Comparison of ENCODE assay signal across 20 cellular contexts in genomic region chr12:25797335-25797863, GRCh38.
DNase-seq lines count a peak whose midpoint lies in the region; ATAC-seq and TF ChIP-seq lines count a peak whose summit lies in the region.
"Had no signal": no experiment of that assay in that cellular context is flagged by ENCODE, and none has a peak within 500 bp of the region (broad histone marks: within the 10 kb centered on the region; RNA-seq: fewer than 3 reads in every experiment).

No MANE protein-coding gene starts in this region.

- ATAC-seq in GM21825 (IDR thresholded peaks at IDR 0.05; ENCODE audit: unreplicated experiment) (no peak), GM19397 (IDR thresholded peaks at IDR 0.05; ENCODE audit: unreplicated experiment) (no peak)
- ATAC-seq: HepG2, K562 had no signal

- peak overlapping the region; percentile 6 for H2AFZ ChIP-seq in neural progenitor cell (replicated peaks)

- H3K27me3 ChIP-seq in neural progenitor cell: no peaks in the 10 kb centered on the region

- TF ChIP-seq CTCF in epithelial cell of esophagus (IDR thresholded peaks at IDR 0.05; ENCODE audit: insufficient read depth, low read depth, low read length, missing control alignments) (no peak), neural progenitor cell (IDR thresholded peaks at IDR 0.05) (no peak)

- peaks cover 4% of the 10 kb centered on the region for H3K9me3 Mint-ChIP-seq in neural progenitor cell
- H3K9me3 Mint-ChIP-seq: CD4-positive, CD25-positive, alpha-beta regulatory T cell; T-helper 1 cell treated with Interleukin-12 subunit alpha and Interleukin-12 subunit beta and Interleukin-4 antibody, amounts not matched to agents 30 μg/mL and 1 μg/mL, for 36 hours had no signal

- H4K20me1 ChIP-seq in neural progenitor cell (ENCODE audit: low read depth): no peaks in the 10 kb centered on the region

- DNase-seq in Caki2 (ENCODE audit: low read depth): peak; percentile 27
- peak; percentile 5 for DNase-seq in HK-2 (ENCODE audit: unreplicated experiment)
- DNase-seq in epithelial cell of esophagus (ENCODE audit: low read depth): peak; percentile 29
- no peak for DNase-seq in neural progenitor cell (ENCODE audit: low spot score)
- DNase-seq in activated CD4-positive, alpha-beta T cell treated with anti-CD3 and anti-CD28 coated beads for 1 hour: no peak
- DNase-seq: Caco-2; CD4-positive, CD25-positive, alpha-beta regulatory T cell; GDM1; H7; MM.1S; NCI-H1048; NCI-H1436; NCI-H1930; NCI-H226; NCI-H524 treated with DMSO at 0.1 percent for 48 hours had no signal

- H3K4me1 Mint-ChIP-seq in neural progenitor cell: peaks cover 9% of the 10 kb centered on the region
- H3K4me1 Mint-ChIP-seq: CD4-positive, CD25-positive, alpha-beta regulatory T cell had no signal

- H3K36me3 Mint-ChIP-seq in neural progenitor cell: peaks cover 3% of the 10 kb centered on the region
- H3K36me3 Mint-ChIP-seq: CD4-positive, CD25-positive, alpha-beta regulatory T cell had no signal

- no peaks in the 10 kb centered on the region for H3F3A ChIP-seq in neural progenitor cell (ENCODE audit: low read depth)

- H3K9ac ChIP-seq in neural progenitor cell: no peak overlapping the region

- H3K79me2 ChIP-seq in neural progenitor cell (ENCODE audit: low read depth): no peaks in the 10 kb centered on the region

- no peak overlapping the region for H3K27ac ChIP-seq in neural progenitor cell

- no peaks in the 10 kb centered on the region for H3K36me3 ChIP-seq in neural progenitor cell

- H3K27me3 Mint-ChIP-seq in neural progenitor cell (ENCODE audit: insufficient read depth, low read depth): no peaks in the 10 kb centered on the region

- H3K4me1 ChIP-seq in neural progenitor cell: no peaks in the 10 kb centered on the region
- H3K4me1 ChIP-seq: Caco-2 had no signal

- in situ Hi-C loops in Caki2 (cut with HindIII; ENCODE audit: low pct_unique_long_range_greater_than_20kb, low sequenced_read_pairs): no loop called here

- no peaks in the 10 kb centered on the region for H3K9me3 ChIP-seq in neural progenitor cell (ENCODE audit: low read depth)
- H3K9me3 ChIP-seq: Caco-2 had no signal

- H3K4me3 ChIP-seq in epithelial cell of esophagus (ENCODE audit: low read length) (no peak overlapping the region), neural progenitor cell (no peak overlapping the region)
- H3K4me3 ChIP-seq: K562 had no signal

- H3K4me2 ChIP-seq in neural progenitor cell: no peak overlapping the region

- H3K27ac Mint-ChIP-seq in neural progenitor cell: no peak overlapping the region
- H3K27ac Mint-ChIP-seq: CD4-positive, CD25-positive, alpha-beta regulatory T cell; T-helper 1 cell treated with Interleukin-12 subunit alpha and Interleukin-12 subunit beta and Interleukin-4 antibody, amounts not matched to agents 30 μg/mL and 1 μg/mL, for 36 hours had no signal

- no peak overlapping the region for H3K4me3 Mint-ChIP-seq in neural progenitor cell
- H3K4me3 Mint-ChIP-seq: CD4-positive, CD25-positive, alpha-beta regulatory T cell; T-helper 1 cell treated with Interleukin-12 subunit alpha and Interleukin-12 subunit beta and Interleukin-4 antibody, amounts not matched to agents 30 μg/mL and 1 μg/mL, for 36 hours had no signal

Comparison
In these comparisons a context has a peak if more than half of its experiments do, and no peak if none do; other contexts are left out.
1. DNase-seq: peak in Caki2 (single experiment), HK-2 (single experiment) and epithelial cell of esophagus (single experiment); none in neural progenitor cell (single experiment) and activated CD4-positive, alpha-beta T cell treated with anti-CD3 and anti-CD28 coated beads for 1 hour (single experiment).